In genomic region chr14:39025250-39025809, GRCh38 we compare ENCODE assay signal across 1 cellular context.
TF ChIP-seq lines count a peak whose summit lies in the region.

No MANE protein-coding gene starts in this region.

TF ChIP-seq in HepG2, 621 proteins besides CTCF, POLR2A, EP300 and RAD21 (continued from another document and continues in another):
- TF ChIP-seq ZNF441 (CRISPR knock-in tag; IDR thresholded peaks at IDR 0.05; ENCODE audit: borderline replicate concordance) (0 out of 2 replicates have a peak, but pooled peaks have one; percentile 41), ZNF737 (CRISPR knock-in tag; IDR thresholded peaks at IDR 0.05; ENCODE audit: borderline replicate concordance) (no peak), GATA4 (IDR thresholded peaks at IDR 0.05; ENCODE audit: borderline replicate concordance, low read depth) (no peak), JDP2 (CRISPR knock-in tag; IDR thresholded peaks at IDR 0.05; ENCODE audit: borderline replicate concordance) (no peak), SMARCC2 (IDR thresholded peaks at IDR 0.05) (no peak), SYNCRIP (IDR thresholded peaks at IDR 0.05; ENCODE audit: insufficient read depth, low read depth, low read length) (no peak), ZFP36L2 (CRISPR knock-in tag; IDR thresholded peaks at IDR 0.05) (0 out of 2 replicates have a peak, but pooled peaks have one; percentile 5), ZNF460 (CRISPR knock-in tag; IDR thresholded peaks at IDR 0.05; ENCODE audit: borderline replicate concordance) (no peak), SMAD3 (CRISPR knock-in tag; IDR thresholded peaks at IDR 0.05) (no peak), ARNT (IDR thresholded peaks at IDR 0.05) (no peak), ZBTB26 (CRISPR knock-in tag; IDR thresholded peaks at IDR 0.05; ENCODE audit: borderline replicate concordance) (no peak), RXRB (CRISPR knock-in tag; IDR thresholded peaks at IDR 0.05; ENCODE audit: borderline replicate concordance) (no peak), ATF1 (CRISPR knock-in tag; IDR thresholded peaks at IDR 0.05) (no peak), RBAK (CRISPR knock-in tag; IDR thresholded peaks at IDR 0.05) (no peak), ZNF780A (CRISPR knock-in tag; IDR thresholded peaks at IDR 0.05) (no peak), ZBTB3 (CRISPR knock-in tag; IDR thresholded peaks at IDR 0.05; ENCODE audit: borderline replicate concordance, low read depth) (no peak), HNRNPK (IDR thresholded peaks at IDR 0.05; ENCODE audit: low read depth, low read length, poor library complexity, severe bottlenecking) (no peak), TRIM22 (IDR thresholded peaks at IDR 0.05) (no peak), ZNF143 (CRISPR knock-in tag; IDR thresholded peaks at IDR 0.05) (no peak), PRMT3 (CRISPR knock-in tag; IDR thresholded peaks at IDR 0.05; ENCODE audit: borderline replicate concordance, low read depth) (no peak), PREB (CRISPR knock-in tag; IDR thresholded peaks at IDR 0.05) (no peak), MEIS1 (CRISPR knock-in tag; IDR thresholded peaks at IDR 0.05; ENCODE audit: borderline replicate concordance) (no peak), KDM4B (CRISPR knock-in tag; IDR thresholded peaks at IDR 0.05) (peak; percentile 71; the same call in 1 of the 2 replicates), SIN3A (IDR thresholded peaks at IDR 0.05; ENCODE audit: borderline replicate concordance, low read depth, low read length) (peak; percentile 24; the same call in 1 of the 2 replicates), SIX4 (CRISPR knock-in tag; IDR thresholded peaks at IDR 0.05) (no peak), HNF4G (IDR thresholded peaks at IDR 0.05; ENCODE audit: borderline replicate concordance, low read depth, low read length) (no peak), HNF4G (CRISPR knock-in tag; IDR thresholded peaks at IDR 0.05; ENCODE audit: borderline replicate concordance, low read depth) (no peak; the same call in 1 of the 2 replicates), UBTF (CRISPR knock-in tag; IDR thresholded peaks at IDR 0.05) (no peak), SOX6 (IDR thresholded peaks at IDR 0.05) (no peak), SOX6 (CRISPR knock-in tag; IDR thresholded peaks at IDR 0.05) (no peak), HOXA5 (CRISPR knock-in tag; IDR thresholded peaks at IDR 0.05) (no peak), LBX2 (CRISPR knock-in tag; IDR thresholded peaks at IDR 0.05; ENCODE audit: borderline replicate concordance) (no peak)
- TF ChIP-seq, protein P1, sequence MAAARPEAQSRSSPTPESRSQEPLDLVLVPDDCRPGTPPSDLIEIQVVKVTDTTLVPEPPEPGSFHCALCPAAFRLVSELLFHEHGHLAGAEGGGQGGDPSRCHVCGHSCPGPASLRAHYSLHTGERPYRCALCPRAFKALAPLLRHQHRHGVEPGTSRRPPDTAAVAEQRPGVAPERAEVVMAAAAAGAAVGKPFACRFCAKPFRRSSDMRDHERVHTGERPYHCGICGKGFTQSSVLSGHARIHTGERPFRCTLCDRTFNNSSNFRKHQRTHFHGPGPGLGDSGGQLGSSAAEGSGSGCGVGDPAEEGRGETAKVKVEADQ (CRISPR knock-in tag; IDR thresholded peaks at IDR 0.05; ENCODE audit: borderline replicate concordance), result no peak
- TF ChIP-seq, protein P2, sequence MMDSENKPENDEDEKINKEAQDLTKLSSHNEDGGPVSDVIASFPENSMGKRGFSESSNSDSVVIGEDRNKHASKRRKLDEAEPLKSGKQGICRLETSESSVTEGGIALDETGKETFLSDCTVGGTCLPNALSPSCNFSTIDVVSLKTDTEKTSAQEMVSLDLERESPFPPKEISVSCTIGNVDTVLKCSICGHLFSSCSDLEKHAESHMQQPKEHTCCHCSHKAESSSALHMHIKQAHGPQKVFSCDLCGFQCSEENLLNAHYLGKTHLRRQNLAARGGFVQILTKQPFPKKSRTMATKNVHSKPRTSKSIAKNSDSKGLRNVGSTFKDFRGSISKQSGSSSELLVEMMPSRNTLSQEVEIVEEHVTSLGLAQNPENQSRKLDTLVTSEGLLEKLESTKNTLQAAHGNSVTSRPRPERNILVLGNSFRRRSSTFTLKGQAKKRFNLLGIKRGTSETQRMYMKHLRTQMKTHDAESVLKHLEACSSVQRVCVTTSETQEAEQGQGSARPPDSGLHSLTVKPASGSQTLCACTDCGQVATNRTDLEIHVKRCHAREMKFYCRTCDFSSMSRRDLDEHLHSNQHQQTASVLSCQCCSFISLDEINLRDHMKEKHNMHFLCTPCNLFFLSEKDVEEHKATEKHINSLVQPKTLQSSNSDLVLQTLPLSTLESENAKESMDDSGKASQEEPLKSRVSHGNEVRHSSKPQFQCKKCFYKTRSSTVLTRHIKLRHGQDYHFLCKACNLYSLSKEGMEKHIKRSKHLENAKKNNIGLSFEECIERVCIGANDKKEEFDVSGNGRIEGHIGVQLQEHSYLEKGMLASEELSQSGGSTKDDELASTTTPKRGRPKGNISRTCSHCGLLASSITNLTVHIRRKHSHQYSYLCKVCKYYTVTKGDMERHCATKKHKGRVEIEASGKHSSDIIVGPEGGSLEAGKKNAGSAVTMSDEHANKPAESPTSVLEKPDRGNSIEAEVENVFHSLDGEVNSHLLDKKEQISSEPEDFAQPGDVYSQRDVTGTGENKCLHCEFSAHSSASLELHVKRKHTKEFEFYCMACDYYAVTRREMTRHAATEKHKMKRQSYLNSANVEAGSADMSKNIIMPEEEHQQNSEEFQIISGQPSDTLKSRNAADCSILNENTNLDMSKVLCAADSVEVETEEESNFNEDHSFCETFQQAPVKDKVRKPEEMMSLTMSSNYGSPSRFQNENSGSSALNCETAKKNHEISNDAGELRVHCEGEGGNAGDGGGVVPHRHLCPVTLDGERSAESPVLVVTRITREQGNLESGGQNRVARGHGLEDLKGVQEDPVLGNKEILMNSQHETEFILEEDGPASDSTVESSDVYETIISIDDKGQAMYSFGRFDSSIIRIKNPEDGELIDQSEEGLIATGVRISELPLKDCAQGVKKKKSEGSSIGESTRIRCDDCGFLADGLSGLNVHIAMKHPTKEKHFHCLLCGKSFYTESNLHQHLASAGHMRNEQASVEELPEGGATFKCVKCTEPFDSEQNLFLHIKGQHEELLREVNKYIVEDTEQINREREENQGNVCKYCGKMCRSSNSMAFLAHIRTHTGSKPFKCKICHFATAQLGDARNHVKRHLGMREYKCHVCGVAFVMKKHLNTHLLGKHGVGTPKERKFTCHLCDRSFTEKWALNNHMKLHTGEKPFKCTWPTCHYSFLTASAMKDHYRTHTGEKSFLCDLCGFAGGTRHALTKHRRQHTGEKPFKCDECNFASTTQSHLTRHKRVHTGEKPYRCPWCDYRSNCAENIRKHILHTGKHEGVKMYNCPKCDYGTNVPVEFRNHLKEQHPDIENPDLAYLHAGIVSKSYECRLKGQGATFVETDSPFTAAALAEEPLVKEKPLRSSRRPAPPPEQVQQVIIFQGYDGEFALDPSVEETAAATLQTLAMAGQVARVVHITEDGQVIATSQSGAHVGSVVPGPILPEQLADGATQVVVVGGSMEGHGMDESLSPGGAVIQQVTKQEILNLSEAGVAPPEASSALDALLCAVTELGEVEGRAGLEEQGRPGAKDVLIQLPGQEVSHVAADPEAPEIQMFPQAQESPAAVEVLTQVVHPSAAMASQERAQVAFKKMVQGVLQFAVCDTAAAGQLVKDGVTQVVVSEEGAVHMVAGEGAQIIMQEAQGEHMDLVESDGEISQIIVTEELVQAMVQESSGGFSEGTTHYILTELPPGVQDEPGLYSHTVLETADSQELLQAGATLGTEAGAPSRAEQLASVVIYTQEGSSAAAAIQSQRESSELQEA (CRISPR knock-in tag; IDR thresholded peaks at IDR 0.05; ENCODE audit: not compliant biosample characterization), result no peak
- TF ChIP-seq, protein P3, sequence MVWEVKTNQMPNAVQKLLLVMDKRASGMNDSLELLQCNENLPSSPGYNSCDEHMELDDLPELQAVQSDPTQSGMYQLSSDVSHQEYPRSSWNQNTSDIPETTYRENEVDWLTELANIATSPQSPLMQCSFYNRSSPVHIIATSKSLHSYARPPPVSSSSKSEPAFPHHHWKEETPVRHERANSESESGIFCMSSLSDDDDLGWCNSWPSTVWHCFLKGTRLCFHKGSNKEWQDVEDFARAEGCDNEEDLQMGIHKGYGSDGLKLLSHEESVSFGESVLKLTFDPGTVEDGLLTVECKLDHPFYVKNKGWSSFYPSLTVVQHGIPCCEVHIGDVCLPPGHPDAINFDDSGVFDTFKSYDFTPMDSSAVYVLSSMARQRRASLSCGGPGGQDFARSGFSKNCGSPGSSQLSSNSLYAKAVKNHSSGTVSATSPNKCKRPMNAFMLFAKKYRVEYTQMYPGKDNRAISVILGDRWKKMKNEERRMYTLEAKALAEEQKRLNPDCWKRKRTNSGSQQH (CRISPR knock-in tag; IDR thresholded peaks at IDR 0.05; ENCODE audit: low read depth), result peak; percentile 6; the same call in 1 of the 2 replicates
- TF ChIP-seq, protein P4, sequence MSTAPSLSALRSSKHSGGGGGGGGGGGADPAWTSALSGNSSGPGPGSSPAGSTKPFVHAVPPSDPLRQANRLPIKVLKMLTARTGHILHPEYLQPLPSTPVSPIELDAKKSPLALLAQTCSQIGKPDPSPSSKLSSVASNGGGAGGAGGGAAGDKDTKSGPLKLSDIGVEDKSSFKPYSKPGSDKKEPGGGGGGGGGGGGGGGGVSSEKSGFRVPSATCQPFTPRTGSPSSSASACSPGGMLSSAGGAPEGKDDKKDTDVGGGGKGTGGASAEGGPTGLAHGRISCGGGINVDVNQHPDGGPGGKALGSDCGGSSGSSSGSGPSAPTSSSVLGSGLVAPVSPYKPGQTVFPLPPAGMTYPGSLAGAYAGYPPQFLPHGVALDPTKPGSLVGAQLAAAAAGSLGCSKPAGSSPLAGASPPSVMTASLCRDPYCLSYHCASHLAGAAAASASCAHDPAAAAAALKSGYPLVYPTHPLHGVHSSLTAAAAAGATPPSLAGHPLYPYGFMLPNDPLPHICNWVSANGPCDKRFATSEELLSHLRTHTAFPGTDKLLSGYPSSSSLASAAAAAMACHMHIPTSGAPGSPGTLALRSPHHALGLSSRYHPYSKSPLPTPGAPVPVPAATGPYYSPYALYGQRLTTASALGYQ (CRISPR knock-in tag; IDR thresholded peaks at IDR 0.05), result no peak
- TF ChIP-seq, protein P5, sequence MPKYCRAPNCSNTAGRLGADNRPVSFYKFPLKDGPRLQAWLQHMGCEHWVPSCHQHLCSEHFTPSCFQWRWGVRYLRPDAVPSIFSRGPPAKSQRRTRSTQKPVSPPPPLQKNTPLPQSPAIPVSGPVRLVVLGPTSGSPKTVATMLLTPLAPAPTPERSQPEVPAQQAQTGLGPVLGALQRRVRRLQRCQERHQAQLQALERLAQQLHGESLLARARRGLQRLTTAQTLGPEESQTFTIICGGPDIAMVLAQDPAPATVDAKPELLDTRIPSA (CRISPR knock-in tag; IDR thresholded peaks at IDR 0.05; ENCODE audit: borderline replicate concordance), result no peak
- TF ChIP-seq, protein P6, sequence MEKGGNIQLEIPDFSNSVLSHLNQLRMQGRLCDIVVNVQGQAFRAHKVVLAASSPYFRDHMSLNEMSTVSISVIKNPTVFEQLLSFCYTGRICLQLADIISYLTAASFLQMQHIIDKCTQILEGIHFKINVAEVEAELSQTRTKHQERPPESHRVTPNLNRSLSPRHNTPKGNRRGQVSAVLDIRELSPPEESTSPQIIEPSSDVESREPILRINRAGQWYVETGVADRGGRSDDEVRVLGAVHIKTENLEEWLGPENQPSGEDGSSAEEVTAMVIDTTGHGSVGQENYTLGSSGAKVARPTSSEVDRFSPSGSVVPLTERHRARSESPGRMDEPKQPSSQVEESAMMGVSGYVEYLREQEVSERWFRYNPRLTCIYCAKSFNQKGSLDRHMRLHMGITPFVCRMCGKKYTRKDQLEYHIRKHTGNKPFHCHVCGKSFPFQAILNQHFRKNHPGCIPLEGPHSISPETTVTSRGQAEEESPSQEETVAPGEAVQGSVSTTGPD (CRISPR knock-in tag; IDR thresholded peaks at IDR 0.05), result no peak
